In genomic region chr20:47275548-47275947, GRCh38 we compare ENCODE assay signal across 12 cellular contexts.
A peak's percentile ranks its signal among the peaks of the same experiment; 100 is the strongest.
DNase-seq lines count a peak whose midpoint lies in the region; ATAC-seq, FAIRE-seq and TF ChIP-seq lines count a peak whose summit lies in the region.
"Had no signal": no experiment of that assay in that cellular context is flagged by ENCODE, and none has a peak within 500 bp of the region (broad histone marks: within the 10 kb centered on the region; RNA-seq: fewer than 3 reads in every experiment).

No MANE protein-coding gene starts in this region.

- H3K27me3 ChIP-seq in keratinocyte (ENCODE audit: control insufficient read depth, extremely low read depth, insufficient read depth, low read length) = no peaks in the 10 kb centered on the region

- no peak overlapping the region for H2AFZ ChIP-seq in keratinocyte (ENCODE audit: control insufficient read depth, low read length)
- H2AFZ ChIP-seq: parathyroid adenoma had no signal

- no peak for DNase-seq in activated CD4-positive, alpha-beta T cell treated with anti-CD3 and anti-CD28 coated beads for 36 hours
- no peak for DNase-seq in activated CD4-positive, alpha-beta T cell treated with anti-CD3 and anti-CD28 coated beads for 48 hours
- DNase-seq in activated T-helper 1 cell treated with anti-CD3 and anti-CD28 coated beads, Interleukin-12 subunit alpha, Interleukin-12 subunit beta, Interleukin-2, Interleukin-4 antibody, amounts not matched to agents 30 ng/mL and 10 ng/mL and 1 ng/mL, durations not matched to agents 14 hours and 24 hours and 36 hours (ENCODE audit: low spot score) = no peak
- DNase-seq in keratinocyte (ENCODE audit: low read depth, low spot score) (no peak), RCC 7860 (ENCODE audit: low spot score) (no peak), DMS153 (lab: John Stamatoyannopoulos, UW) (no peak)
- no peak for DNase-seq in stimulated activated naive CD8-positive, alpha-beta T cell treated with anti-CD3 and anti-CD28 coated beads, Interleukin-15, amount 100 ng/mL, for 72 hours
- DNase-seq: caudate nucleus, NCI-H1048, NCI-H774 had no signal

- H3K9me3 ChIP-seq in keratinocyte (ENCODE audit: control insufficient read depth, low read depth, low read length) = no peaks in the 10 kb centered on the region

- H3K4me1 ChIP-seq in keratinocyte (ENCODE audit: control insufficient read depth, extremely low read depth, insufficient read depth, low read length) = peaks cover 31% of the 10 kb centered on the region

- peaks cover 35 to 38% of the 10 kb centered on the region in 2 experiments for H3K36me3 ChIP-seq in keratinocyte (ENCODE audit: control insufficient read depth in 2 of 2, extremely low read depth in 1 of 2, insufficient read depth in 2 of 2, low read length in 2 of 2)

- H3K27me3 Mint-ChIP-seq in activated CD4-positive, alpha-beta T cell treated with anti-CD3 and anti-CD28 coated beads for 36 hours = no peaks in the 10 kb centered on the region
- H3K27me3 Mint-ChIP-seq in activated T-helper 1 cell treated with anti-CD3 and anti-CD28 coated beads, Interleukin-12 subunit alpha, Interleukin-12 subunit beta, Interleukin-2, Interleukin-4 antibody, amounts not matched to agents 30 ng/mL and 10 ng/mL and 1 ng/mL, durations not matched to agents 14 hours and 24 hours and 36 hours (ENCODE audit: insufficient read depth) = no peaks in the 10 kb centered on the region
- no peaks in the 10 kb centered on the region for H3K27me3 Mint-ChIP-seq in stimulated activated naive CD8-positive, alpha-beta T cell treated with anti-CD3 and anti-CD28 coated beads, Interleukin-15, amount 100 ng/mL, for 72 hours

- no peak for ATAC-seq in activated CD4-positive, alpha-beta T cell treated with anti-CD3 and anti-CD28 coated beads for 36 hours
- ATAC-seq in stimulated activated naive CD8-positive, alpha-beta T cell treated with anti-CD3 and anti-CD28 coated beads, Interleukin-15, amount 100 ng/mL, for 72 hours = no peak
- ATAC-seq in GM21576 (IDR thresholded peaks at IDR 0.05; ENCODE audit: unreplicated experiment) = no peak

- TF ChIP-seq CTCF in keratinocyte (optimal IDR thresholded peaks at IDR 0.05 in 1 of 3, IDR thresholded peaks at IDR 0.05 in 1 of 3, conservative IDR thresholded peaks at IDR 0.05 in 1 of 3; ENCODE audit: extremely low read depth in 1 of 3, insufficient read depth in 2 of 3, low read length in 3 of 3) = no peak

- no peak overlapping the region for H3K4me3 ChIP-seq in keratinocyte (ENCODE audit: control insufficient read depth in 2 of 3, extremely low read depth in 1 of 3, insufficient read depth in 2 of 3, low read depth in 1 of 3, low read length in 3 of 3)

- H3K4me1 Mint-ChIP-seq in activated CD4-positive, alpha-beta T cell treated with anti-CD3 and anti-CD28 coated beads for 36 hours = peaks cover 44% of the 10 kb centered on the region
- H3K4me1 Mint-ChIP-seq in activated T-helper 1 cell treated with anti-CD3 and anti-CD28 coated beads, Interleukin-12 subunit alpha, Interleukin-12 subunit beta, Interleukin-2, Interleukin-4 antibody, amounts not matched to agents 30 ng/mL and 10 ng/mL and 1 ng/mL, durations not matched to agents 14 hours and 24 hours and 36 hours (ENCODE audit: low read depth) = peaks cover 56% of the 10 kb centered on the region
- H3K4me1 Mint-ChIP-seq in stimulated activated naive CD8-positive, alpha-beta T cell treated with anti-CD3 and anti-CD28 coated beads, Interleukin-15, amount 100 ng/mL, for 72 hours = peaks cover 51% of the 10 kb centered on the region

- H3K9me1 ChIP-seq in keratinocyte (ENCODE audit: control insufficient read depth, extremely low read depth, insufficient read depth, low read length) = no peaks in the 10 kb centered on the region

- peak overlapping the region; percentile 70 for H3K9ac ChIP-seq in keratinocyte (ENCODE audit: control insufficient read depth, extremely low read depth, insufficient read depth, low read length)
- H3K9ac ChIP-seq: parathyroid adenoma had no signal

- H3K4me3 Mint-ChIP-seq in activated CD4-positive, alpha-beta T cell treated with anti-CD3 and anti-CD28 coated beads for 36 hours = no peak overlapping the region
- H3K4me3 Mint-ChIP-seq in activated T-helper 1 cell treated with anti-CD3 and anti-CD28 coated beads, Interleukin-12 subunit alpha, Interleukin-12 subunit beta, Interleukin-2, Interleukin-4 antibody, amounts not matched to agents 30 ng/mL and 10 ng/mL and 1 ng/mL, durations not matched to agents 14 hours and 24 hours and 36 hours = no peak overlapping the region
- H3K4me3 Mint-ChIP-seq in stimulated activated naive CD8-positive, alpha-beta T cell treated with anti-CD3 and anti-CD28 coated beads, Interleukin-15, amount 100 ng/mL, for 72 hours = peak overlapping the region in 1 of 2 donors; percentile 78

- no peak for FAIRE-seq in keratinocyte (lab: Jason Lieb, UNC)
- FAIRE-seq in RCC 7860 (lab: Jason Lieb, UNC) = no peak

- intact Hi-C loops in activated CD4-positive, alpha-beta T cell treated with anti-CD3 and anti-CD28 coated beads for 36 hours (cut with DNase I, micrococcal nuclease) = loop anchor here (2.0 to 10.0 kb wide), 2 partner anchors 77 to 179 kb away; no protein-coding TSS in a partner anchor
- intact Hi-C loops in activated T-helper 1 cell treated with anti-CD3 and anti-CD28 coated beads, Interleukin-12 subunit alpha, Interleukin-12 subunit beta, Interleukin-2, Interleukin-4 antibody, amounts not matched to agents 30 ng/mL and 10 ng/mL and 1 ng/mL, durations not matched to agents 14 hours and 24 hours and 36 hours (cut with micrococcal nuclease) = no loop called here

- H3K4me2 ChIP-seq in keratinocyte (ENCODE audit: control insufficient read depth, extremely low read depth, insufficient read depth, low read depth, low read length) = no peak overlapping the region

- H3K79me2 ChIP-seq in keratinocyte (ENCODE audit: control insufficient read depth, insufficient read depth, low read length) = peaks cover 44% of the 10 kb centered on the region

- H3K36me3 Mint-ChIP-seq in activated CD4-positive, alpha-beta T cell treated with anti-CD3 and anti-CD28 coated beads for 36 hours (ENCODE audit: low read depth) = peaks cover 53% of the 10 kb centered on the region
- H3K36me3 Mint-ChIP-seq in activated T-helper 1 cell treated with anti-CD3 and anti-CD28 coated beads, Interleukin-12 subunit alpha, Interleukin-12 subunit beta, Interleukin-2, Interleukin-4 antibody, amounts not matched to agents 30 ng/mL and 10 ng/mL and 1 ng/mL, durations not matched to agents 14 hours and 24 hours and 36 hours (ENCODE audit: low read depth) = peaks cover 39% of the 10 kb centered on the region

- CTCF ChIA-PET in activated CD4-positive, alpha-beta T cell treated with anti-CD3 and anti-CD28 coated beads for 36 hours (lab: Charles Lee) = interaction anchor here (1.2 to 6.8 kb wide), 7 partner anchors 9 to 344 kb away, joined by 3 to 411 read pairs (median 38); partner anchors contain the start of gene ZMYND8

- H3K27ac Mint-ChIP-seq in activated CD4-positive, alpha-beta T cell treated with anti-CD3 and anti-CD28 coated beads for 36 hours = peak overlapping the region; percentile 88
- H3K27ac Mint-ChIP-seq in activated T-helper 1 cell treated with anti-CD3 and anti-CD28 coated beads, Interleukin-12 subunit alpha, Interleukin-12 subunit beta, Interleukin-2, Interleukin-4 antibody, amounts not matched to agents 30 ng/mL and 10 ng/mL and 1 ng/mL, durations not matched to agents 14 hours and 24 hours and 36 hours = peak overlapping the region; percentile 97
- H3K27ac Mint-ChIP-seq in stimulated activated naive CD8-positive, alpha-beta T cell treated with anti-CD3 and anti-CD28 coated beads, Interleukin-15, amount 100 ng/mL, for 72 hours = peak overlapping the region; percentile 27 to 94

- H4K20me1 ChIP-seq in keratinocyte (ENCODE audit: control insufficient read depth, extremely low read depth, insufficient read depth, low read length) = no peaks in the 10 kb centered on the region

- dilution Hi-C loops in keratinocyte (cut with MboI; ENCODE audit: extremely low pct_ligation_motif_present, low sequenced_read_pairs) = loop anchor here (10.0 kb wide), 1 partner anchor 59 kb away; no protein-coding TSS in a partner anchor

- H3K27ac ChIP-seq in keratinocyte (ENCODE audit: control insufficient read depth, insufficient read depth, low read length) = peak overlapping the region; percentile 78
- H3K27ac ChIP-seq: parathyroid adenoma had no signal

- POLR2A ChIA-PET in activated CD4-positive, alpha-beta T cell treated with anti-CD3 and anti-CD28 coated beads for 36 hours (lab: Charles Lee) = no interaction called here

- no peaks in the 10 kb centered on the region for H3K9me3 Mint-ChIP-seq in activated CD4-positive, alpha-beta T cell treated with anti-CD3 and anti-CD28 coated beads for 36 hours (ENCODE audit: low read depth)
- no peaks in the 10 kb centered on the region for H3K9me3 Mint-ChIP-seq in activated T-helper 1 cell treated with anti-CD3 and anti-CD28 coated beads, Interleukin-12 subunit alpha, Interleukin-12 subunit beta, Interleukin-2, Interleukin-4 antibody, amounts not matched to agents 30 ng/mL and 10 ng/mL and 1 ng/mL, durations not matched to agents 14 hours and 24 hours and 36 hours
- no peaks in the 10 kb centered on the region for H3K9me3 Mint-ChIP-seq in stimulated activated naive CD8-positive, alpha-beta T cell treated with anti-CD3 and anti-CD28 coated beads, Interleukin-15, amount 100 ng/mL, for 72 hours
